In the genomic region with DNA sequence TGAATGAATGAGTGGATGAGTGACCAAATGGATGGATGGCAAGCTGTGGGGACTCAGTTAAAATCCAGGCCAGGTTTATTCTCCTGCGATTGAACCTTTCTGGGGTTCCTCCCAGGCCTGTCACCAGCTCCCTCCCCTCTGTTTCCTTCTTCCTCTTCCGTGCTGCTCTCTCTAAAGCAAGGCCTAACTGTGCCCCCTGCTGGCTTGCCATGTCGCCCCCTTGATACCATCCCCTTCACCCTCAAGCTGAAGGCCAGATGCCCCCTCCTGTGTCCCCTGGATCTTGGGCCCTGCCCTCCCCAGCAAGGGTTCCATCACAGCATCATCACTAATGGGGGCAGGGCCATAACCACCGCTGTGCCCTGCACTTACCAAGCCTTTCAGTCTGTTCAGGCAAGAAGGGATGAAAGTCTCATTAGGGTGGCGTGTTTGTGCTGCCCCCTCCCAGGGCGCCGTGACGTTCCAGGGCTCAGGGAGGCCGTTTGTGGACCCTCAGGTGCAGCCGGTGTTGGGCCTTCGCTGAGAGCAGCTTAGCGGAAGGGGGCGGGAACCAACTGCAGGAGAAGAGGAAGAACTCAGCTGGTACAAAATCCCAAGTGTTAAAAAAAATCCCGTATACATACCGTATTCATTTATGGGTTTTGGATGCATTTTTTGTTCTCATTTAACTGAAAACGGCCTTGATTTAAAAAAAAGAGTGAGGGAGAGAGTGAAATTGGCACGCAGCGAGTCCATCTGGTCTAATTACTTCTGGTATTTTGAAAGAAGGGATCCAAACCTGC, we compare ENCODE assay signal across 9 cellular contexts.
DNase-seq lines count a peak whose midpoint lies in the region; ATAC-seq, FAIRE-seq and TF ChIP-seq lines count a peak whose summit lies in the region.
"Had no signal": no experiment of that assay in that cellular context is flagged by ENCODE, and none has a peak within 500 bp of the region (broad histone marks: within the 10 kb centered on the region; RNA-seq: fewer than 3 reads in every experiment).

No MANE protein-coding gene starts in this region.

- H4K20me1 ChIP-seq in GM23338 (replicated peaks; ENCODE audit: insufficient read depth): no peaks in the 10 kb centered on the region

- no peaks in the 10 kb centered on the region for H3K36me3 ChIP-seq in GM23338 (ENCODE audit: insufficient read depth)
- H3K36me3 ChIP-seq in gastroesophageal sphincter: no peaks in the 10 kb centered on the region

- TF ChIP-seq EP300 in gastroesophageal sphincter (IDR thresholded peaks at IDR 0.05): no peak

- no peak for FAIRE-seq in RCC 7860 (lab: Jason Lieb, UNC)
- FAIRE-seq: endometrium had no signal

- H3K4me1 Mint-ChIP-seq in GM23338: peaks cover 13% of the 10 kb centered on the region

- H3K79me2 ChIP-seq in GM23338 (replicated peaks; ENCODE audit: insufficient read depth): no peaks in the 10 kb centered on the region

- H3K4me1 ChIP-seq in GM23338 (ENCODE audit: insufficient read depth) (peaks cover 10% of the 10 kb centered on the region; the same call in 1 of the 2 replicates), gastroesophageal sphincter (no peaks in the 10 kb centered on the region)

- H3K9me2 ChIP-seq in GM23338 (ENCODE audit: insufficient read depth): no peaks in the 10 kb centered on the region

- no peak overlapping the region for H3K27ac Mint-ChIP-seq in GM23338

- WGBS in gastroesophageal sphincter (ENCODE audit: low coverage in 1 of 2), 2 donors: 15 to 38% methylated on average over 6 to 7 of the region's 18 CpGs

- H3K27me3 ChIP-seq in GM23338 (ENCODE audit: insufficient read depth) (no peaks in the 10 kb centered on the region), gastroesophageal sphincter (peaks cover 49% of the 10 kb centered on the region)

- H3K27me3 Mint-ChIP-seq in GM23338 (ENCODE audit: insufficient read depth, low read depth, poor library complexity): peaks cover 6% of the 10 kb centered on the region

- DNase-seq in D341Med (ENCODE audit: low spot score): peak; percentile 59
- peak; percentile 48 for DNase-seq in GM23338 (ENCODE audit: low spot score)
- peak; percentile 14 for DNase-seq in medulla oblongata (ENCODE audit: extremely low spot score)
- DNase-seq in RCC 7860 (ENCODE audit: low spot score): no peak

- peak; percentile 34 to 55; a peak in 3 of 4 replicates for TF ChIP-seq CTCF in GM23338 (conservative IDR thresholded peaks at IDR 0.05; ENCODE audit: low read depth in 2 of 2)
- peak; percentile 60 for TF ChIP-seq CTCF in VCaP (conservative IDR thresholded peaks at IDR 0.05)
- TF ChIP-seq CTCF in gastroesophageal sphincter (IDR thresholded peaks at IDR 0.05): no peak

- peak overlapping the region; percentile 51; the same call in 2 of the 3 replicates for H3K4me3 Mint-ChIP-seq in GM23338

- no peak for TF ChIP-seq POLR2A in gastroesophageal sphincter (IDR thresholded peaks at IDR 0.05)

- H2AFZ ChIP-seq in GM23338: peak overlapping the region; percentile 81; the same call in 1 of the 2 replicates

- H3K4me3 ChIP-seq in GM23338 (0 out of 2 replicates have a peak overlapping the region, but pooled peaks have one; percentile 32), gastroesophageal sphincter (peak overlapping the region in 1 of 2 donors; percentile 12)

- H3K9me3 Mint-ChIP-seq in GM23338: no peaks in the 10 kb centered on the region

- no peaks in the 10 kb centered on the region for H3F3A ChIP-seq in GM23338 (replicated peaks; ENCODE audit: low read depth)

- ATAC-seq in GM23338: peak; percentile 43
- no peak for ATAC-seq in gastroesophageal sphincter
- no peak for ATAC-seq in GM18858 (IDR thresholded peaks at IDR 0.05; ENCODE audit: unreplicated experiment)
- no peak for ATAC-seq in HG03520 (IDR thresholded peaks at IDR 0.05; ENCODE audit: unreplicated experiment)

- H3K27ac ChIP-seq in GM23338 (ENCODE audit: low read depth) (no peak overlapping the region), VCaP (no peak overlapping the region), gastroesophageal sphincter (no peak overlapping the region)

- peak overlapping the region; percentile 66; the same call in 1 of the 2 replicates for H3K4me2 ChIP-seq in GM23338

- no peaks in the 10 kb centered on the region for H3K36me3 Mint-ChIP-seq in GM23338 (ENCODE audit: low read depth)

- no peaks in the 10 kb centered on the region for H3K9me3 ChIP-seq in gastroesophageal sphincter

TF ChIP-seq in GM23338, 12 proteins besides CTCF, POLR2A, EP300 and RAD21:
- TF ChIP-seq CREB1 (CRISPR knock-in tag; IDR thresholded peaks at IDR 0.05; ENCODE audit: low read depth): no peak
- TF ChIP-seq, protein P1, sequence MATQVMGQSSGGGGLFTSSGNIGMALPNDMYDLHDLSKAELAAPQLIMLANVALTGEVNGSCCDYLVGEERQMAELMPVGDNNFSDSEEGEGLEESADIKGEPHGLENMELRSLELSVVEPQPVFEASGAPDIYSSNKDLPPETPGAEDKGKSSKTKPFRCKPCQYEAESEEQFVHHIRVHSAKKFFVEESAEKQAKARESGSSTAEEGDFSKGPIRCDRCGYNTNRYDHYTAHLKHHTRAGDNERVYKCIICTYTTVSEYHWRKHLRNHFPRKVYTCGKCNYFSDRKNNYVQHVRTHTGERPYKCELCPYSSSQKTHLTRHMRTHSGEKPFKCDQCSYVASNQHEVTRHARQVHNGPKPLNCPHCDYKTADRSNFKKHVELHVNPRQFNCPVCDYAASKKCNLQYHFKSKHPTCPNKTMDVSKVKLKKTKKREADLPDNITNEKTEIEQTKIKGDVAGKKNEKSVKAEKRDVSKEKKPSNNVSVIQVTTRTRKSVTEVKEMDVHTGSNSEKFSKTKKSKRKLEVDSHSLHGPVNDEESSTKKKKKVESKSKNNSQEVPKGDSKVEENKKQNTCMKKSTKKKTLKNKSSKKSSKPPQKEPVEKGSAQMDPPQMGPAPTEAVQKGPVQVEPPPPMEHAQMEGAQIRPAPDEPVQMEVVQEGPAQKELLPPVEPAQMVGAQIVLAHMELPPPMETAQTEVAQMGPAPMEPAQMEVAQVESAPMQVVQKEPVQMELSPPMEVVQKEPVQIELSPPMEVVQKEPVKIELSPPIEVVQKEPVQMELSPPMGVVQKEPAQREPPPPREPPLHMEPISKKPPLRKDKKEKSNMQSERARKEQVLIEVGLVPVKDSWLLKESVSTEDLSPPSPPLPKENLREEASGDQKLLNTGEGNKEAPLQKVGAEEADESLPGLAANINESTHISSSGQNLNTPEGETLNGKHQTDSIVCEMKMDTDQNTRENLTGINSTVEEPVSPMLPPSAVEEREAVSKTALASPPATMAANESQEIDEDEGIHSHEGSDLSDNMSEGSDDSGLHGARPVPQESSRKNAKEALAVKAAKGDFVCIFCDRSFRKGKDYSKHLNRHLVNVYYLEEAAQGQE (IDR thresholded peaks at IDR 0.05; ENCODE audit: unreplicated experiment): no peak
- TF ChIP-seq, protein P2, sequence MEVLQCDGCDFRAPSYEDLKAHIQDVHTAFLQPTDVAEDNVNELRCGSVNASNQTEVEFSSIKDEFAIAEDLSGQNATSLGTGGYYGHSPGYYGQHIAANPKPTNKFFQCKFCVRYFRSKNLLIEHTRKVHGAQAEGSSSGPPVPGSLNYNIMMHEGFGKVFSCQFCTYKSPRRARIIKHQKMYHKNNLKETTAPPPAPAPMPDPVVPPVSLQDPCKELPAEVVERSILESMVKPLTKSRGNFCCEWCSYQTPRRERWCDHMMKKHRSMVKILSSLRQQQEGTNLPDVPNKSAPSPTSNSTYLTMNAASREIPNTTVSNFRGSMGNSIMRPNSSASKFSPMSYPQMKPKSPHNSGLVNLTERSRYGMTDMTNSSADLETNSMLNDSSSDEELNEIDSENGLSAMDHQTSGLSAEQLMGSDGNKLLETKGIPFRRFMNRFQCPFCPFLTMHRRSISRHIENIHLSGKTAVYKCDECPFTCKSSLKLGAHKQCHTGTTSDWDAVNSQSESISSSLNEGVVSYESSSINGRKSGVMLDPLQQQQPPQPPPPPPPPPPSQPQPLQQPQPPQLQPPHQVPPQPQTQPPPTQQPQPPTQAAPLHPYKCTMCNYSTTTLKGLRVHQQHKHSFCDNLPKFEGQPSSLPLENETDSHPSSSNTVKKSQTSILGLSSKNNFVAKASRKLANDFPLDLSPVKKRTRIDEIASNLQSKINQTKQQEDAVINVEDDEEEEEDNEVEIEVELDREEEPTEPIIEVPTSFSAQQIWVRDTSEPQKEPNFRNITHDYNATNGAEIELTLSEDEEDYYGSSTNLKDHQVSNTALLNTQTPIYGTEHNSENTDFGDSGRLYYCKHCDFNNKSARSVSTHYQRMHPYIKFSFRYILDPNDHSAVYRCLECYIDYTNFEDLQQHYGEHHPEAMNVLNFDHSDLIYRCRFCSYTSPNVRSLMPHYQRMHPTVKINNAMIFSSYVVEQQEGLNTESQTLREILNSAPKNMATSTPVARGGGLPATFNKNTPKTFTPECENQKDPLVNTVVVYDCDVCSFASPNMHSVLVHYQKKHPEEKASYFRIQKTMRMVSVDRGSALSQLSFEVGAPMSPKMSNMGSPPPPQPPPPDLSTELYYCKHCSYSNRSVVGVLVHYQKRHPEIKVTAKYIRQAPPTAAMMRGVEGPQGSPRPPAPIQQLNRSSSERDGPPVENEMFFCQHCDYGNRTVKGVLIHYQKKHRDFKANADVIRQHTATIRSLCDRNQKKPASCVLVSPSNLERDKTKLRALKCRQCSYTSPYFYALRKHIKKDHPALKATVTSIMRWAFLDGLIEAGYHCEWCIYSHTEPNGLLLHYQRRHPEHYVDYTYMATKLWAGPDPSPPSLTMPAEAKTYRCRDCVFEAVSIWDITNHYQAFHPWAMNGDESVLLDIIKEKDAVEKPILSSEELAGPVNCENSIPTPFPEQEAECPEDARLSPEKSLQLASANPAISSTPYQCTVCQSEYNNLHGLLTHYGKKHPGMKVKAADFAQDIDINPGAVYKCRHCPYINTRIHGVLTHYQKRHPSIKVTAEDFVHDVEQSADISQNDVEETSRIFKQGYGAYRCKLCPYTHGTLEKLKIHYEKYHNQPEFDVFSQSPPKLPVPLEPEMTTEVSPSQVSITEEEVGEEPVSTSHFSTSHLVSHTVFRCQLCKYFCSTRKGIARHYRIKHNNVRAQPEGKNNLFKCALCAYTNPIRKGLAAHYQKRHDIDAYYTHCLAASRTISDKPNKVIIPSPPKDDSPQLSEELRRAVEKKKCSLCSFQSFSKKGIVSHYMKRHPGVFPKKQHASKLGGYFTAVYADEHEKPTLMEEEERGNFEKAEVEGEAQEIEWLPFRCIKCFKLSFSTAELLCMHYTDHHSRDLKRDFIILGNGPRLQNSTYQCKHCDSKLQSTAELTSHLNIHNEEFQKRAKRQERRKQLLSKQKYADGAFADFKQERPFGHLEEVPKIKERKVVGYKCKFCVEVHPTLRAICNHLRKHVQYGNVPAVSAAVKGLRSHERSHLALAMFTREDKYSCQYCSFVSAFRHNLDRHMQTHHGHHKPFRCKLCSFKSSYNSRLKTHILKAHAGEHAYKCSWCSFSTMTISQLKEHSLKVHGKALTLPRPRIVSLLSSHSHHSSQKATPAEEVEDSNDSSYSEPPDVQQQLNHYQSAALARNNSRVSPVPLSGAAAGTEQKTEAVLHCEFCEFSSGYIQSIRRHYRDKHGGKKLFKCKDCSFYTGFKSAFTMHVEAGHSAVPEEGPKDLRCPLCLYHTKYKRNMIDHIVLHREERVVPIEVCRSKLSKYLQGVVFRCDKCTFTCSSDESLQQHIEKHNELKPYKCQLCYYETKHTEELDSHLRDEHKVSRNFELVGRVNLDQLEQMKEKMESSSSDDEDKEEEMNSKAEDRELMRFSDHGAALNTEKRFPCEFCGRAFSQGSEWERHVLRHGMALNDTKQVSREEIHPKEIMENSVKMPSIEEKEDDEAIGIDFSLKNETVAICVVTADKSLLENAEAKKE (CRISPR knock-in tag; IDR thresholded peaks at IDR 0.05): no peak

Comparison
In these comparisons a context has a peak if more than half of its experiments do, and no peak if none do; other contexts are left out.
1. CTCF ChIP-seq: peak in GM23338 (2 of 2) and VCaP (single experiment); none in gastroesophageal sphincter (0 of 4).